ENCODE assay signal across 11 cellular contexts in genomic region chr10:17665742-17666141, GRCh38. TPM values are rescaled to one million over a fixed set of nuclear protein-coding genes. Genes with fewer than 3 reads are reported as not detected.
A peak's percentile ranks its signal among the peaks of the same experiment; 100 is the strongest.
DNase-seq lines count a peak whose midpoint lies in the region; ATAC-seq, FAIRE-seq and TF ChIP-seq lines count a peak whose summit lies in the region.
"Had no signal": no experiment of that assay in that cellular context is flagged by ENCODE, and none has a peak within 500 bp of the region (broad histone marks: within the 10 kb centered on the region; RNA-seq: fewer than 3 reads in every experiment).

No MANE protein-coding gene starts in this region.

- dilution Hi-C loops in keratinocyte (cut with MboI; ENCODE audit: extremely low pct_ligation_motif_present, low sequenced_read_pairs) = no loop called here

- H3K27ac Mint-ChIP-seq in MCF 10A (ENCODE audit: low read depth, unreplicated experiment) = peak overlapping the region; percentile 97
- H3K27ac Mint-ChIP-seq: activated naive CD8-positive, alpha-beta T cell treated with anti-CD3 and anti-CD28 coated beads, Interleukin-2, amount 50 U/mL, for 24 hours had no signal

- DNase-seq in MCF 10A (ENCODE audit: unreplicated experiment) = peak; percentile 82
- DNase-seq in keratinocyte (ENCODE audit: low read depth, low spot score) = no peak
- no peak for DNase-seq in suprapubic skin (ENCODE audit: low spot score in 2 of 2)
- no peak for DNase-seq in stimulated activated CD4-positive, alpha-beta T cell treated with anti-CD3 and anti-CD28 coated beads, Interleukin-15, amount 100 ng/mL, for 24 hours
- DNase-seq in activated CD8-positive, alpha-beta memory T cell treated with anti-CD3 and anti-CD28 coated beads, Interleukin-2, amount 50 U/mL, for 48 hours = no peak
- DNase-seq: activated naive CD8-positive, alpha-beta T cell treated with anti-CD3 and anti-CD28 coated beads, Interleukin-2, amount 50 U/mL, for 24 hours had no signal

- H3K9me3 ChIP-seq in HEK293 (ENCODE audit: control insufficient read depth, insufficient read depth, low read depth, low read length) (no peaks in the 10 kb centered on the region), keratinocyte (ENCODE audit: control insufficient read depth, low read depth, low read length) (no peaks in the 10 kb centered on the region), suprapubic skin (no peaks in the 10 kb centered on the region)
- H3K9me3 ChIP-seq: prostate gland had no signal

- no peaks in the 10 kb centered on the region for H3K27me3 ChIP-seq in keratinocyte (ENCODE audit: control insufficient read depth, extremely low read depth, insufficient read depth, low read length)
- no peaks in the 10 kb centered on the region for H3K27me3 ChIP-seq in suprapubic skin

- no peaks in the 10 kb centered on the region for H3K27me3 Mint-ChIP-seq in MCF 10A (ENCODE audit: insufficient read depth, unreplicated experiment)
- H3K27me3 Mint-ChIP-seq: activated naive CD8-positive, alpha-beta T cell treated with anti-CD3 and anti-CD28 coated beads, Interleukin-2, amount 50 U/mL, for 24 hours had no signal

- POLR2A ChIA-PET in HEK293 (lab: Yijun Ruan, JAX) (no interaction called here), MCF 10A (lab: Yijun Ruan, JAX) (interaction anchor here (0.8 to 3.7 kb wide), 4 partner anchors 8 to 22 kb away, joined by 3 to 33 read pairs (median 4); partner anchors contain the start of gene STAM)

- CTCF ChIA-PET in HEK293 (lab: Yijun Ruan, JAX) = no interaction called here
- CTCF ChIA-PET in MCF 10A (lab: Yijun Ruan, JAX) = no interaction called here

- ATAC-seq in HG03565 (IDR thresholded peaks at IDR 0.05; ENCODE audit: unreplicated experiment) (no peak), GM18861 (IDR thresholded peaks at IDR 0.05; ENCODE audit: unreplicated experiment) (no peak)
- ATAC-seq: activated naive CD8-positive, alpha-beta T cell treated with anti-CD3 and anti-CD28 coated beads, Interleukin-2, amount 50 U/mL, for 24 hours had no signal

- no peaks in the 10 kb centered on the region for H3K9me1 ChIP-seq in keratinocyte (ENCODE audit: control insufficient read depth, extremely low read depth, insufficient read depth, low read length)

- no peak for TF ChIP-seq EP300 in suprapubic skin (IDR thresholded peaks at IDR 0.05)

- no peak for TF ChIP-seq POLR2A in suprapubic skin (IDR thresholded peaks at IDR 0.05)

- intact Hi-C loops in MCF 10A (cut with micrococcal nuclease) = no loop called here

- peak overlapping the region; percentile 63 for H3K4me3 Mint-ChIP-seq in MCF 10A (ENCODE audit: unreplicated experiment)
- H3K4me3 Mint-ChIP-seq: activated naive CD8-positive, alpha-beta T cell treated with anti-CD3 and anti-CD28 coated beads, Interleukin-2, amount 50 U/mL, for 24 hours had no signal

- 38% methylated on average over 4 of the region's 4 CpGs for WGBS in suprapubic skin

- H3K9ac ChIP-seq in keratinocyte (ENCODE audit: control insufficient read depth, extremely low read depth, insufficient read depth, low read length) = peak overlapping the region; percentile 50

- FAIRE-seq in keratinocyte (lab: Jason Lieb, UNC) = peak; percentile 76

- H3K36me3 ChIP-seq in HEK293 (ENCODE audit: control insufficient read depth in 2 of 2, insufficient read depth in 1 of 2, low read length in 2 of 2) (peaks cover 0 to 4% of the 10 kb centered on the region in 2 experiments; a peak in 1 of 3 replicates), keratinocyte (ENCODE audit: control insufficient read depth in 2 of 2, extremely low read depth in 1 of 2, insufficient read depth in 2 of 2, low read length in 2 of 2) (peaks cover 1 to 9% of the 10 kb centered on the region in 2 experiments), suprapubic skin (no peaks in the 10 kb centered on the region)
- H3K36me3 ChIP-seq: prostate gland had no signal

- no peaks in the 10 kb centered on the region for H3K9me3 Mint-ChIP-seq in MCF 10A (ENCODE audit: unreplicated experiment)
- H3K9me3 Mint-ChIP-seq: activated naive CD8-positive, alpha-beta T cell treated with anti-CD3 and anti-CD28 coated beads, Interleukin-2, amount 50 U/mL, for 24 hours had no signal

- peaks cover 23% of the 10 kb centered on the region for H3K36me3 Mint-ChIP-seq in MCF 10A (ENCODE audit: insufficient read depth, unreplicated experiment)

- no peak overlapping the region for H3K4me3 ChIP-seq in HEK293 (ENCODE audit: low read depth, low read length)
- peak overlapping the region in 1 of 3 experiments; percentile 18 for H3K4me3 ChIP-seq in keratinocyte (ENCODE audit: control insufficient read depth in 2 of 3, extremely low read depth in 1 of 3, insufficient read depth in 2 of 3, low read depth in 1 of 3, low read length in 3 of 3)
- no peak overlapping the region for H3K4me3 ChIP-seq in suprapubic skin
- H3K4me3 ChIP-seq: prostate gland, SK-N-MC had no signal

- H3K27ac ChIP-seq in HEK293 (ENCODE audit: extremely low read depth, low read depth, low read length) (no peak overlapping the region), keratinocyte (ENCODE audit: control insufficient read depth, insufficient read depth, low read length) (peak overlapping the region; percentile 82), suprapubic skin (peak overlapping the region; percentile 84)
- H3K27ac ChIP-seq: prostate gland, SK-N-MC had no signal

- peak overlapping the region; percentile 42 for H3K4me2 ChIP-seq in keratinocyte (ENCODE audit: control insufficient read depth, extremely low read depth, insufficient read depth, low read depth, low read length)

- BruUV-seq in MCF 10A (replicated peaks; lab: Mats Ljungman, UMichigan) = no TSS peak

- H4K20me1 ChIP-seq in keratinocyte (ENCODE audit: control insufficient read depth, extremely low read depth, insufficient read depth, low read length) = no peaks in the 10 kb centered on the region

- H2AFZ ChIP-seq in keratinocyte (ENCODE audit: control insufficient read depth, low read length) = no peak overlapping the region

- H3K79me2 ChIP-seq in keratinocyte (ENCODE audit: control insufficient read depth, insufficient read depth, low read length) = peaks cover 82% of the 10 kb centered on the region

- TF ChIP-seq CTCF in HEK293 (tag by site-specific recombination; IDR thresholded peaks at IDR 0.05) = no peak
- TF ChIP-seq CTCF in MCF 10A (IDR thresholded peaks at IDR 0.05; ENCODE audit: unreplicated experiment) = no peak
- no peak for TF ChIP-seq CTCF in keratinocyte (optimal IDR thresholded peaks at IDR 0.05 in 1 of 3, IDR thresholded peaks at IDR 0.05 in 1 of 3, conservative IDR thresholded peaks at IDR 0.05 in 1 of 3; ENCODE audit: extremely low read depth in 1 of 3, insufficient read depth in 2 of 3, low read length in 3 of 3)
- TF ChIP-seq CTCF in suprapubic skin (IDR thresholded peaks at IDR 0.05) = no peak

- H3K4me1 ChIP-seq in HEK293 (ENCODE audit: control insufficient read depth, insufficient read depth, low read length) (no peaks in the 10 kb centered on the region), keratinocyte (ENCODE audit: control insufficient read depth, extremely low read depth, insufficient read depth, low read length) (peaks cover 13% of the 10 kb centered on the region), suprapubic skin (peaks cover 12% of the 10 kb centered on the region)
- H3K4me1 ChIP-seq: prostate gland had no signal

- H3K4me1 Mint-ChIP-seq in MCF 10A (ENCODE audit: insufficient read depth, unreplicated experiment) = peaks cover 28% of the 10 kb centered on the region

TF ChIP-seq in HEK293, 187 proteins besides CTCF, POLR2A, EP300 and RAD21 (continues in another document):
- TF ChIP-seq RBAK (tag by site-specific recombination; IDR thresholded peaks at IDR 0.05) = no peak
- 0 out of 2 replicates have a peak, but pooled peaks have one; percentile 13 for TF ChIP-seq ZNF366 (tag by site-specific recombination; conservative IDR thresholded peaks at IDR 0.05)

RNA-seq across cellular contexts. Expression of gene STAM, which starts 21.8 kb away (rescaled TPM):
- total RNA-seq in MCF 10A (2022) (35.4 and 55.5 TPM in 2 replicates), suprapubic skin (10 to 100 TPM; 19.4 to 28.6 (median 22.8) TPM)
- 27.8 to 34.9 TPM (median 34.1 TPM) in 3 replicates for polyA plus RNA-seq in keratinocyte
- polyA plus RNA-seq in keratinocyte (2011; ENCODE audit: low read depth) = 36.7 TPM
- polyA plus RNA-seq in keratinocyte (2011; cell fraction: cytosol; rRNA removed) = 24.0 and 44.3 TPM in 2 replicates
- polyA plus RNA-seq in keratinocyte (2011; cell fraction: nucleus; rRNA removed) = 43.4 and 54.3 TPM in 2 replicates
- polyA plus RNA-seq in keratinocyte (2012; ENCODE audit: low replicate concordance) = 19.3 and 20.4 TPM in 2 replicates
- polyA minus RNA-seq in keratinocyte = 26.8 to 43.6 TPM (median 37.0 TPM) in 3 replicates
- polyA minus RNA-seq in keratinocyte (2011; cell fraction: cytosol; rRNA and poly(A)+ RNA removed) = 16.7 TPM
- 43.8 and 66.2 TPM in 2 replicates for polyA minus RNA-seq in keratinocyte (2011; cell fraction: nucleus; rRNA and poly(A)+ RNA removed)

RNA-seq across cellular contexts. Expression of gene HACD1, which starts 48.6 kb away (rescaled TPM):
- 29.6 and 34.2 TPM in 2 replicates for total RNA-seq in MCF 10A (2022)
- polyA plus RNA-seq in keratinocyte = 17.7 to 46.3 TPM (median 32.5 TPM) in 3 replicates
- 3.7 TPM for polyA plus RNA-seq in keratinocyte (2011; ENCODE audit: low read depth)
- 22.8 and 42.5 TPM in 2 replicates for polyA plus RNA-seq in keratinocyte (2011; cell fraction: cytosol; rRNA removed)
- polyA plus RNA-seq in keratinocyte (2011; cell fraction: nucleus; rRNA removed) = 24.7 and 34.6 TPM in 2 replicates
- 16.4 and 25.5 TPM in 2 replicates for polyA plus RNA-seq in keratinocyte (2012; ENCODE audit: low replicate concordance)
- polyA minus RNA-seq in keratinocyte = 9.1 to 20.9 TPM (median 13.2 TPM) in 3 replicates
- 22.3 TPM for polyA minus RNA-seq in keratinocyte (2011; cell fraction: cytosol; rRNA and poly(A)+ RNA removed)
- 5.4 and 11.2 TPM in 2 replicates for polyA minus RNA-seq in keratinocyte (2011; cell fraction: nucleus; rRNA and poly(A)+ RNA removed)
- 10 to 100 TPM in 1 of 4 donors, 1 to 10 TPM in 2, under 1 TPM in 1; 0.53 to 11.5 (median 3.7) TPM for total RNA-seq in suprapubic skin
